ENCODE assay signal across 1 cellular context in the genomic region with DNA sequence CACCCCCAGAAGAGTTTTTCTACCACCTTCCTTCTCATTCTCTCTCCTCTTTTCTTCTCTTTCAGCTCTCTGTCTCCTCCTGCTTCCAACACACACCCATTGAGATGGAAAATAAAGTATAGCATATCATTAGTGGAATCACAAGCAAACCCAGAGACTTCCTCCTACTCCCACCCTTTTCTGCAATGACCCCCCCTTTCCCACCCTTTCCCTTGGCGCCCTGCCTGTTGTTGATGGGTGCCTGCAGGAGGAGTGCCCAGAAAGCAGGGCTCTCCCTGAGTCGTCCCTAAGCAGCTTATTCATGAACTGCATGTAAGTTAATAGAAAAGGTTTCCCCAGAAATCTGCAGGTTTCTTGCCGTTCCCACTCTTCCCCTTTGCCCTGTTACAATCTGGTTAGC.
TF ChIP-seq lines count a peak whose summit lies in the region.

No MANE protein-coding gene starts in this region.

TF ChIP-seq in GM23338, 12 proteins besides CTCF, POLR2A, EP300 and RAD21 (continued from another document):
- TF ChIP-seq, protein P1, sequence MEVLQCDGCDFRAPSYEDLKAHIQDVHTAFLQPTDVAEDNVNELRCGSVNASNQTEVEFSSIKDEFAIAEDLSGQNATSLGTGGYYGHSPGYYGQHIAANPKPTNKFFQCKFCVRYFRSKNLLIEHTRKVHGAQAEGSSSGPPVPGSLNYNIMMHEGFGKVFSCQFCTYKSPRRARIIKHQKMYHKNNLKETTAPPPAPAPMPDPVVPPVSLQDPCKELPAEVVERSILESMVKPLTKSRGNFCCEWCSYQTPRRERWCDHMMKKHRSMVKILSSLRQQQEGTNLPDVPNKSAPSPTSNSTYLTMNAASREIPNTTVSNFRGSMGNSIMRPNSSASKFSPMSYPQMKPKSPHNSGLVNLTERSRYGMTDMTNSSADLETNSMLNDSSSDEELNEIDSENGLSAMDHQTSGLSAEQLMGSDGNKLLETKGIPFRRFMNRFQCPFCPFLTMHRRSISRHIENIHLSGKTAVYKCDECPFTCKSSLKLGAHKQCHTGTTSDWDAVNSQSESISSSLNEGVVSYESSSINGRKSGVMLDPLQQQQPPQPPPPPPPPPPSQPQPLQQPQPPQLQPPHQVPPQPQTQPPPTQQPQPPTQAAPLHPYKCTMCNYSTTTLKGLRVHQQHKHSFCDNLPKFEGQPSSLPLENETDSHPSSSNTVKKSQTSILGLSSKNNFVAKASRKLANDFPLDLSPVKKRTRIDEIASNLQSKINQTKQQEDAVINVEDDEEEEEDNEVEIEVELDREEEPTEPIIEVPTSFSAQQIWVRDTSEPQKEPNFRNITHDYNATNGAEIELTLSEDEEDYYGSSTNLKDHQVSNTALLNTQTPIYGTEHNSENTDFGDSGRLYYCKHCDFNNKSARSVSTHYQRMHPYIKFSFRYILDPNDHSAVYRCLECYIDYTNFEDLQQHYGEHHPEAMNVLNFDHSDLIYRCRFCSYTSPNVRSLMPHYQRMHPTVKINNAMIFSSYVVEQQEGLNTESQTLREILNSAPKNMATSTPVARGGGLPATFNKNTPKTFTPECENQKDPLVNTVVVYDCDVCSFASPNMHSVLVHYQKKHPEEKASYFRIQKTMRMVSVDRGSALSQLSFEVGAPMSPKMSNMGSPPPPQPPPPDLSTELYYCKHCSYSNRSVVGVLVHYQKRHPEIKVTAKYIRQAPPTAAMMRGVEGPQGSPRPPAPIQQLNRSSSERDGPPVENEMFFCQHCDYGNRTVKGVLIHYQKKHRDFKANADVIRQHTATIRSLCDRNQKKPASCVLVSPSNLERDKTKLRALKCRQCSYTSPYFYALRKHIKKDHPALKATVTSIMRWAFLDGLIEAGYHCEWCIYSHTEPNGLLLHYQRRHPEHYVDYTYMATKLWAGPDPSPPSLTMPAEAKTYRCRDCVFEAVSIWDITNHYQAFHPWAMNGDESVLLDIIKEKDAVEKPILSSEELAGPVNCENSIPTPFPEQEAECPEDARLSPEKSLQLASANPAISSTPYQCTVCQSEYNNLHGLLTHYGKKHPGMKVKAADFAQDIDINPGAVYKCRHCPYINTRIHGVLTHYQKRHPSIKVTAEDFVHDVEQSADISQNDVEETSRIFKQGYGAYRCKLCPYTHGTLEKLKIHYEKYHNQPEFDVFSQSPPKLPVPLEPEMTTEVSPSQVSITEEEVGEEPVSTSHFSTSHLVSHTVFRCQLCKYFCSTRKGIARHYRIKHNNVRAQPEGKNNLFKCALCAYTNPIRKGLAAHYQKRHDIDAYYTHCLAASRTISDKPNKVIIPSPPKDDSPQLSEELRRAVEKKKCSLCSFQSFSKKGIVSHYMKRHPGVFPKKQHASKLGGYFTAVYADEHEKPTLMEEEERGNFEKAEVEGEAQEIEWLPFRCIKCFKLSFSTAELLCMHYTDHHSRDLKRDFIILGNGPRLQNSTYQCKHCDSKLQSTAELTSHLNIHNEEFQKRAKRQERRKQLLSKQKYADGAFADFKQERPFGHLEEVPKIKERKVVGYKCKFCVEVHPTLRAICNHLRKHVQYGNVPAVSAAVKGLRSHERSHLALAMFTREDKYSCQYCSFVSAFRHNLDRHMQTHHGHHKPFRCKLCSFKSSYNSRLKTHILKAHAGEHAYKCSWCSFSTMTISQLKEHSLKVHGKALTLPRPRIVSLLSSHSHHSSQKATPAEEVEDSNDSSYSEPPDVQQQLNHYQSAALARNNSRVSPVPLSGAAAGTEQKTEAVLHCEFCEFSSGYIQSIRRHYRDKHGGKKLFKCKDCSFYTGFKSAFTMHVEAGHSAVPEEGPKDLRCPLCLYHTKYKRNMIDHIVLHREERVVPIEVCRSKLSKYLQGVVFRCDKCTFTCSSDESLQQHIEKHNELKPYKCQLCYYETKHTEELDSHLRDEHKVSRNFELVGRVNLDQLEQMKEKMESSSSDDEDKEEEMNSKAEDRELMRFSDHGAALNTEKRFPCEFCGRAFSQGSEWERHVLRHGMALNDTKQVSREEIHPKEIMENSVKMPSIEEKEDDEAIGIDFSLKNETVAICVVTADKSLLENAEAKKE (CRISPR knock-in tag; IDR thresholded peaks at IDR 0.05): no peak
- TF ChIP-seq EZH2 (IDR thresholded peaks at IDR 0.05; ENCODE audit: low read depth, unreplicated experiment) (no peak), ZNF114 (CRISPR knock-in tag; IDR thresholded peaks at IDR 0.05) (no peak), ZNF331 (CRISPR knock-in tag; IDR thresholded peaks at IDR 0.05; ENCODE audit: low read depth) (no peak), POLR2AphosphoS5 (IDR thresholded peaks at IDR 0.05; ENCODE audit: low read depth) (no peak)
- TF ChIP-seq, protein P2, sequence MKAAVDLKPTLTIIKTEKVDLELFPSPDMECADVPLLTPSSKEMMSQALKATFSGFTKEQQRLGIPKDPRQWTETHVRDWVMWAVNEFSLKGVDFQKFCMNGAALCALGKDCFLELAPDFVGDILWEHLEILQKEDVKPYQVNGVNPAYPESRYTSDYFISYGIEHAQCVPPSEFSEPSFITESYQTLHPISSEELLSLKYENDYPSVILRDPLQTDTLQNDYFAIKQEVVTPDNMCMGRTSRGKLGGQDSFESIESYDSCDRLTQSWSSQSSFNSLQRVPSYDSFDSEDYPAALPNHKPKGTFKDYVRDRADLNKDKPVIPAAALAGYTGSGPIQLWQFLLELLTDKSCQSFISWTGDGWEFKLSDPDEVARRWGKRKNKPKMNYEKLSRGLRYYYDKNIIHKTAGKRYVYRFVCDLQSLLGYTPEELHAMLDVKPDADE (IDR thresholded peaks at IDR 0.05): no peak
